Comparison of ENCODE assay signal across 20 cellular contexts in genomic region chr4:174320501-174321199, GRCh38. TPM values are rescaled to one million over a fixed set of nuclear protein-coding genes. Genes with fewer than 3 reads are reported as not detected.
DNase-seq lines count a peak whose midpoint lies in the region; ATAC-seq, FAIRE-seq and TF ChIP-seq lines count a peak whose summit lies in the region.
"Had no signal": no experiment of that assay in that cellular context is flagged by ENCODE, and none has a peak within 500 bp of the region (broad histone marks: within the 10 kb centered on the region; RNA-seq: fewer than 3 reads in every experiment).

No MANE protein-coding gene starts in this region.

- TF ChIP-seq CTCF in K562 (IDR thresholded peaks at IDR 0.05 in 2 of 3, conservative IDR thresholded peaks at IDR 0.05 in 1 of 3; ENCODE audit: insufficient read depth in 2 of 3, low read depth in 1 of 3, low read length in 3 of 3), result no peak
- TF ChIP-seq CTCF in esophagus muscularis mucosa (IDR thresholded peaks at IDR 0.05), result no peak

- H3K4me3 ChIP-seq in K562 (no peak overlapping the region), mesendoderm (ENCODE audit: low read length) (no peak overlapping the region), esophagus muscularis mucosa (no peak overlapping the region)
- H3K4me3 ChIP-seq: GM23338, PC-9 had no signal

- peak; percentile 67 for FAIRE-seq in K562 (lab: Jason Lieb, UNC)
- FAIRE-seq: GM19239 had no signal

- H3K36me3 ChIP-seq in K562 (ENCODE audit: control insufficient read depth, insufficient read depth, low read length) (peaks cover 24% of the 10 kb centered on the region; the same call in 2 of the 3 replicates), mesendoderm (ENCODE audit: control insufficient read depth, insufficient read depth, low read length) (no peaks in the 10 kb centered on the region), esophagus muscularis mucosa (peaks cover 4 to 29% (median 10%) of the 10 kb centered on the region in 4 donors)

- H3K4me1 ChIP-seq in K562 (replicated peaks in 1 of 2; ENCODE audit: control insufficient read depth in 2 of 2, insufficient read depth in 2 of 2, low read length in 2 of 2) (peaks cover 0 to 16% of the 10 kb centered on the region in 2 experiments; a peak in 2 of 5 replicates), mesendoderm (ENCODE audit: control insufficient read depth, low read depth, low read length) (no peaks in the 10 kb centered on the region), esophagus muscularis mucosa (no peaks in the 10 kb centered on the region)

- no peak overlapping the region for H2AFZ ChIP-seq in K562 (ENCODE audit: low read depth, low read length)
- H2AFZ ChIP-seq: GM23338, PC-9 had no signal

- no peak overlapping the region for H4K8ac ChIP-seq in mesendoderm (ENCODE audit: low read depth, low read length)

- in situ Hi-C loops in K562 (cut with MboI), result no loop called here

- H3K23ac ChIP-seq in mesendoderm (ENCODE audit: low read length), result no peak overlapping the region

- POLR2A ChIA-PET in K562 (lab: Yijun Ruan, JAX), result no interaction called here

- CTCF ChIA-PET in K562 (lab: Yijun Ruan, JAX; ENCODE audit: low intra/inter-chr PET ratio), result no interaction called here

- no TSS peak for BruUV-seq in K562 (replicated peaks; lab: Mats Ljungman, UMichigan)

- no peak overlapping the region for H3K18ac ChIP-seq in mesendoderm (ENCODE audit: low read length)

- no peak overlapping the region for H2BK120ac ChIP-seq in mesendoderm (ENCODE audit: low read depth, low read length)

- H2AK5ac ChIP-seq in mesendoderm (ENCODE audit: low read length), result no peak overlapping the region

- H3K9ac ChIP-seq in K562 (ENCODE audit: insufficient read depth in 1 of 2, low read depth in 2 of 2, low read length in 2 of 2) (0 out of 4 replicates have a peak overlapping the region, but pooled peaks of 1 of the 2 experiments have one; percentile 4), mesendoderm (ENCODE audit: low read length) (no peak overlapping the region)

- peak in 1 of 2 experiments; percentile 5; a peak in 1 of 4 replicates for TF ChIP-seq RAD21 in K562 (CRISPR knock-in tag; conservative IDR thresholded peaks at IDR 0.05 in 1 of 2, IDR thresholded peaks at IDR 0.05 in 1 of 2)

- H3K27ac ChIP-seq in K562 (ENCODE audit: extremely low read depth, low read depth, low read length) (peak overlapping the region; percentile 48), mesendoderm (ENCODE audit: low read depth, low read length) (no peak overlapping the region), esophagus muscularis mucosa (replicated peaks in 1 of 4) (no peak overlapping the region)
- H3K27ac ChIP-seq: PC-9, RWPE1 had no signal

- TF ChIP-seq POLR2A in K562 (conservative IDR thresholded peaks at IDR 0.05) (0 out of 2 replicates have a peak, but pooled peaks have one; percentile 35), esophagus muscularis mucosa (IDR thresholded peaks at IDR 0.05; ENCODE audit: low read depth) (no peak)

- no peak overlapping the region for H2BK15ac ChIP-seq in mesendoderm (replicated peaks; ENCODE audit: low read depth)

- no peak; the same call in 1 of the 2 replicates for TF ChIP-seq EP300 in K562 (IDR thresholded peaks at IDR 0.05; ENCODE audit: low read length)
- TF ChIP-seq EP300 in esophagus muscularis mucosa (IDR thresholded peaks at IDR 0.05), result no peak

- H3K4me2 ChIP-seq in K562 (ENCODE audit: insufficient read depth, low read length) (peak overlapping the region; percentile 40), mesendoderm (ENCODE audit: low read length) (no peak overlapping the region)
- H3K4me2 ChIP-seq: GM23338, PC-9 had no signal

- H3K27me3 ChIP-seq in K562 (ENCODE audit: control insufficient read depth in 2 of 2, insufficient read depth in 2 of 2, low read length in 2 of 2), result no peaks in the 10 kb centered on the region
- H3K27me3 ChIP-seq in mesendoderm (ENCODE audit: insufficient read depth, low read length, poor library complexity), result no peaks in the 10 kb centered on the region
- H3K27me3 ChIP-seq in esophagus muscularis mucosa, result no peaks in the 10 kb centered on the region

- H3K79me1 ChIP-seq in mesendoderm (ENCODE audit: low read length), result no peaks in the 10 kb centered on the region

- no peaks in the 10 kb centered on the region for H3K9me1 ChIP-seq in K562 (ENCODE audit: control insufficient read depth, insufficient read depth, low read length)

- WGBS in K562 (ENCODE audit: insufficient coverage, low coverage, missing lambda C conversion rate), result 9% methylated on average over 5 of the region's 5 CpGs
- no CpG with 5 or more reads among the region's 5 CpGs for WGBS in mesendoderm (ENCODE audit: extremely low coverage, insufficient coverage, low lambda C conversion rate)
- WGBS in esophagus muscularis mucosa, result 84% methylated on average over 5 of the region's 5 CpGs

- no peak overlapping the region for H3K56ac ChIP-seq in mesendoderm (ENCODE audit: low read length)

- H4K20me1 ChIP-seq in K562 (replicated peaks; ENCODE audit: control insufficient read depth, insufficient read depth, low read length), result no peaks in the 10 kb centered on the region

- no peak overlapping the region for H3K4ac ChIP-seq in mesendoderm (ENCODE audit: low read depth, low read length)

- peak; percentile 74 for ATAC-seq in K562
- no peak for ATAC-seq in activated CD4-positive, CD25-positive, alpha-beta regulatory T cell treated with anti-CD3 and anti-CD28 coated beads, Interleukin-2, amount 50 U/mL, for 24 hours
- ATAC-seq: GM23338 had no signal

- H3K9me3 ChIP-seq in K562 (replicated peaks; ENCODE audit: control insufficient read depth, insufficient read depth, low read depth, low read length), result no peaks in the 10 kb centered on the region
- H3K9me3 ChIP-seq in esophagus muscularis mucosa, result no peaks in the 10 kb centered on the region

- no peak overlapping the region for H2BK5ac ChIP-seq in mesendoderm (ENCODE audit: low read length)

- DNase-seq in CMK (ENCODE audit: low read depth) (peak; percentile 52), OCI-M1 (lab: John Stamatoyannopoulos, UW) (peak; percentile 76), K562 (ENCODE audit: extremely low read depth in 1 of 4, low spot score in 3 of 4) (peak in 1 of 4 experiments; percentile 40), mesendoderm (peak; percentile 84), ecto neural progenitor cell (ENCODE audit: low spot score) (no peak), NCI-H446 treated with DMSO at 0.1 percent for 48 hours (lab: John Stamatoyannopoulos, UW) (no peak), esophagus muscularis mucosa (ENCODE audit: extremely low spot score) (no peak)
- DNase-seq: 8988T, DMS 273 treated with DMSO at 0.1 percent for 48 hours, HCEC 1CT, MV-4-11, NCI-H1694 treated with DMSO at 0.1 percent for 48 hours, NCI-H226, NCI-H524 treated with DMSO at 0.1 percent for 48 hours, PC-9, SIG-M5 had no signal

- H4K5ac ChIP-seq in mesendoderm (ENCODE audit: low read length), result no peak overlapping the region

- no peaks in the 10 kb centered on the region for H3K79me2 ChIP-seq in K562 (ENCODE audit: control insufficient read depth, insufficient read depth, low read length)
- H3K79me2 ChIP-seq in mesendoderm (ENCODE audit: control insufficient read depth, insufficient read depth, low read length), result no peaks in the 10 kb centered on the region

- intact Hi-C loops in K562 (cut with micrococcal nuclease), result no loop called here
- intact Hi-C loops in esophagus muscularis mucosa (cut with DNase I), result no loop called here

TF ChIP-seq in K562, 482 proteins besides CTCF, POLR2A, EP300 and RAD21 (continues in another document):
- no peak for TF ChIP-seq ZNF551 (CRISPR knock-in tag; IDR thresholded peaks at IDR 0.05)
- TF ChIP-seq DACH1 (IDR thresholded peaks at IDR 0.05; ENCODE audit: partially characterized antibody), result no peak

RNA-seq across cellular contexts. Expression of gene CEP44, which starts 36.9 kb away (rescaled TPM):
- total RNA-seq in K562 (2011; cell fraction: chromatin; rRNA removed; ENCODE audit: low replicate concordance), result 45.7 and 158 TPM in 2 replicates
- total RNA-seq in K562 (2011; cell fraction: nucleolus; rRNA removed), result 20.2 and 28.8 TPM in 2 replicates
- total RNA-seq in K562 (2011; cell fraction: nucleoplasm; rRNA removed), result 45.3 and 70.8 TPM in 2 replicates
- total RNA-seq in K562 (2014; rRNA removed), result 20.4 and 24.4 TPM in 2 replicates
- 41.7 and 46.4 TPM in 2 replicates for total RNA-seq in K562 (2014; rRNA removed; fragmentation: Illumina TruSeq; extraction: Trizol)
- 24.8 and 28.2 TPM in 2 replicates for total RNA-seq in K562 (2015; rRNA removed; fragmentation: Illumina TruSeq; extraction: Trizol)
- 26.5 and 29.0 TPM in 2 replicates for total RNA-seq in K562 (2021)
- 44.9 and 45.0 TPM in 2 replicates for polyA plus RNA-seq in K562 (2011; rRNA removed)
- 4.9 and 14.6 TPM in 2 replicates for polyA plus RNA-seq in K562 (2011; cell fraction: cytosol; rRNA removed)
- 33.4 and 51.6 TPM in 2 replicates for polyA plus RNA-seq in K562 (2011; cell fraction: nucleus; rRNA removed)
- 18.7 and 19.6 TPM in 2 replicates for polyA plus RNA-seq in K562 (2012)
- polyA plus RNA-seq in K562 (2014; fragmentation: Illumina TruSeq; extraction: Trizol), result 20.8 and 22.2 TPM in 2 replicates
- polyA plus RNA-seq in K562 (2014; fragmentation: Nextera tagmentation; extraction: Ambion mirVana), result 10 to 100 TPM; 19.6 to 23.3 TPM
- 21.2 and 22.7 TPM in 2 replicates for polyA plus RNA-seq in K562 (2014; rRNA removed)
- polyA minus RNA-seq in K562 (2011; rRNA and poly(A)+ RNA removed), result 40.8 and 52.1 TPM in 2 replicates
- 16.7 and 17.2 TPM in 2 replicates for polyA minus RNA-seq in K562 (2011; cell fraction: cytosol; rRNA and poly(A)+ RNA removed)
- polyA minus RNA-seq in K562 (2011; cell fraction: nucleus; rRNA and poly(A)+ RNA removed), result 29.9 and 66.9 TPM in 2 replicates
- 7.4 TPM for polyA plus RNA-seq in mesendoderm (2013, experiment 1 of 2)
- polyA plus RNA-seq in mesendoderm (2013, experiment 2 of 2), result 6.9 TPM
- total RNA-seq in esophagus muscularis mucosa, result 10 to 100 TPM in 3 of 4 donors, 1 to 10 TPM in 1; 8.1 to 15.8 (median 11.5) TPM

RNA-seq across cellular contexts. Expression of gene FBXO8, which starts 37.2 kb away (rescaled TPM):
- 13.0 and 14.3 TPM in 2 replicates for total RNA-seq in K562 (2011; cell fraction: chromatin; rRNA removed; ENCODE audit: low replicate concordance)
- 13.0 and 16.1 TPM in 2 replicates for total RNA-seq in K562 (2011; cell fraction: nucleolus; rRNA removed)
- 11.9 and 12.5 TPM in 2 replicates for total RNA-seq in K562 (2011; cell fraction: nucleoplasm; rRNA removed)
- total RNA-seq in K562 (2014; rRNA removed) (12.6 and 14.2 TPM in 2 replicates), K562 (2014; rRNA removed; fragmentation: Illumina TruSeq; extraction: Trizol) (15.7 and 23.8 TPM in 2 replicates), K562 (2015; rRNA removed; fragmentation: Illumina TruSeq; extraction: Trizol) (11.5 and 12.9 TPM in 2 replicates), K562 (2021) (14.8 and 16.5 TPM in 2 replicates), esophagus muscularis mucosa (10 to 100 TPM; 32.0 to 48.0 (median 45.5) TPM)
- polyA plus RNA-seq in K562 (2011; rRNA removed) (22.8 and 27.1 TPM in 2 replicates), K562 (2014; fragmentation: Illumina TruSeq; extraction: Trizol) (12.8 and 13.5 TPM in 2 replicates), K562 (2014; fragmentation: Nextera tagmentation; extraction: Ambion mirVana) (10 to 100 TPM; 24.3 to 24.4 TPM), K562 (2014; rRNA removed) (11.9 and 13.1 TPM in 2 replicates)
- 8.2 and 13.6 TPM in 2 replicates for polyA plus RNA-seq in K562 (2011; cell fraction: cytosol; rRNA removed)
- polyA plus RNA-seq in K562 (2011; cell fraction: nucleus; rRNA removed), result 6.4 and 11.4 TPM in 2 replicates
- polyA plus RNA-seq in K562 (2012), result 10.8 and 14.4 TPM in 2 replicates
- 26.9 and 30.0 TPM in 2 replicates for polyA minus RNA-seq in K562 (2011; rRNA and poly(A)+ RNA removed)
- 10.4 and 12.8 TPM in 2 replicates for polyA minus RNA-seq in K562 (2011; cell fraction: cytosol; rRNA and poly(A)+ RNA removed)
- polyA minus RNA-seq in K562 (2011; cell fraction: nucleus; rRNA and poly(A)+ RNA removed), result 24.5 and 42.5 TPM in 2 replicates
- polyA plus RNA-seq in mesendoderm (2013, experiment 1 of 2), result 5.8 TPM
- polyA plus RNA-seq in mesendoderm (2013, experiment 2 of 2), result 6.3 TPM

Comparison
In these comparisons a context has a peak if more than half of its experiments do, and no peak if none do; other contexts are left out.
1. DNase-seq: peak in CMK (single experiment), OCI-M1 (single experiment) and mesendoderm (single experiment); none in ecto neural progenitor cell (single experiment), NCI-H446 treated with DMSO at 0.1 percent for 48 hours (single experiment) and esophagus muscularis mucosa (single experiment).